ENCODE assay signal across 10 cellular contexts in the genomic region with DNA sequence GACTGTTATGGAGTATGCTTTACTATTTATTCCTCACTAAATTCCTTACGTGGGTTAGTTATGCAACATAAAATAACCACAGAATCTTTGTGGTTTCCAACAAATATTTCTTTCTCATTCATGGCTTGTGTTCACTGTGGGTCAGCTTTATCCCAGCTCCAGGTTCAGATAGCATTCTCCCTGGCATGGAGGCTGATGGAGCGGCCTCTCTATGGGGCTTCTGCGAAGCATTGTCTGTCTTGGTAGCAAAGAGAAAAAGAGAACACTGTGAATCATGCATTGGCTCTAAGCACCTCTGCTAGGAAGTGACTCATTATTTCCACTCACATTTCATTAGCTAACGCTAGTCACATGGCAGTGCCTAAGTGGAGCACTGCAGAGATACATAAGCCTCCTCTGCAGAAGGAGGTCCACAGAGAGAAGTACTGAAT.
A peak's percentile ranks its signal among the peaks of the same experiment; 100 is the strongest.
DNase-seq lines count a peak whose midpoint lies in the region; ATAC-seq and TF ChIP-seq lines count a peak whose summit lies in the region.
"Had no signal": no experiment of that assay in that cellular context is flagged by ENCODE, and none has a peak within 500 bp of the region (broad histone marks: within the 10 kb centered on the region; RNA-seq: fewer than 3 reads in every experiment).

No MANE protein-coding gene starts in this region.

- no peaks in the 10 kb centered on the region for H3K27me3 ChIP-seq in AG04450 (ENCODE audit: control insufficient read depth, insufficient read depth, low read length)

- POLR2A ChIA-PET in AG04450 (lab: Yijun Ruan, JAX) = no interaction called here

- ATAC-seq in GM19455 (IDR thresholded peaks at IDR 0.05; ENCODE audit: unreplicated experiment) (no peak), GM18498 (IDR thresholded peaks at IDR 0.05; ENCODE audit: unreplicated experiment) (no peak), HG03196 (IDR thresholded peaks at IDR 0.05; ENCODE audit: unreplicated experiment) (no peak)

- H3K4me3 ChIP-seq in AG04450 (ENCODE audit: low read depth, low read length) = no peak overlapping the region

- DNase-seq in AG04450 (ENCODE audit: low read depth, low spot score) = peak; percentile 20
- DNase-seq in HS-5 (ENCODE audit: low read depth) = peak; percentile 43
- DNase-seq in T1000 (lab: John Stamatoyannopoulos, UW) = peak; percentile 49
- peak; percentile 87 for DNase-seq in glomerular visceral epithelial cell (ENCODE audit: extremely low spot score)
- no peak for DNase-seq in SK-N-DZ (ENCODE audit: low spot score)
- DNase-seq: activated CD8-positive, alpha-beta memory T cell treated with anti-CD3 and anti-CD28 coated beads for 24 hours; DMS 273 treated with DMSO at 0.1 percent for 48 hours had no signal

- no peaks in the 10 kb centered on the region for H3K9me3 ChIP-seq in AG04450 (ENCODE audit: control insufficient read depth, insufficient read depth, low read length)

- CTCF ChIA-PET in AG04450 (lab: Charles Lee) = interaction anchor here (0.5 kb wide), 1 partner anchor 989 kb away, joined by 3 read pairs; no protein-coding TSS in a partner anchor

- no peak overlapping the region for H3K27ac ChIP-seq in AG04450 (ENCODE audit: low read depth, low read length)

- no peak for TF ChIP-seq CTCF in AG04450 (IDR thresholded peaks at IDR 0.05; ENCODE audit: low read depth, low read length)
